In the genomic region with DNA sequence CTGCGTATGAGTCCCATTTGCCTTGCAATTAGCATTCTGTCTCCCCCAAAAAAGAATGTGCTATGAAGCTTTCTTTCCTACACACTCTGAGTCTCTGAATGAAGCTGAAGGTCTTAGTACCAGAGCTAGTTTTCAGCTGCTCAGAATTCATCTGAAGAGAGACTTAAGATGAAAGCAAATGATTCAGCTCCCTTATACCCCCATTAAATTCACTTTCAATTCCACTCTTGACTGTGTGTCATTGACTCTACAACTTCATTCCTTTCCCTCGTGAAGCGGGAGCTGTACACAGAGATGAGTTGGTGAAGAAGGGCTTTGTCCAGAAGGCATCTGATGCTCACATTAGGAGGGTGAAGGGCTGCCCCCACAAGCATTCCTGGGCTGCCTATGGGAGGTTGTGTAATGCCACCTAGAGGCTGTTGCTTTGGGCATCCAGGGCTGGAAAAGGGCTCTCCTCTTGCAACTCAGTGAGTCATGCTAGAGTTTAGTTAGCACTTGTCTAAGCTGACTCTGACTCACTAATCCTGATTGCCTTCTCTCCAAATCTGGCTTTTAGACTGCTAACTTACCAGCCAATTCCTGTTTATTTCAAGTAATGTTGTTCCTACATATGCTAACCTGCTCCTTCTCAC, we compare ENCODE assay signal across 10 cellular contexts. TPM values are rescaled to one million over a fixed set of nuclear protein-coding genes. Genes with fewer than 3 reads are reported as not detected.
A peak's percentile ranks its signal among the peaks of the same experiment; 100 is the strongest.
DNase-seq lines count a peak whose midpoint lies in the region; ATAC-seq and TF ChIP-seq lines count a peak whose summit lies in the region.
"Had no signal": no experiment of that assay in that cellular context is flagged by ENCODE, and none has a peak within 500 bp of the region (broad histone marks: within the 10 kb centered on the region; RNA-seq: fewer than 3 reads in every experiment).

No MANE protein-coding gene starts in this region.

- H2AK5ac ChIP-seq in mesenchymal stem cell (ENCODE audit: low read length, severe bottlenecking), result no peak overlapping the region

- peak; percentile 42 to 56 for ATAC-seq in stimulated activated naive B cell treated with anti-CD40 and anti-IgM and Interleukin-4, amounts not matched to agents 10 μg/mL and 1 μg/mL and 100 μg/mL, for 72 hours (replicated peaks)

- no peak overlapping the region for H3K14ac ChIP-seq in mesenchymal stem cell (ENCODE audit: low read length in 2 of 2)

- H4K8ac ChIP-seq in mesenchymal stem cell (ENCODE audit: low read length), result no peak overlapping the region

- peaks cover 14% of the 10 kb centered on the region in 2 donors for H3K4me1 Mint-ChIP-seq in stimulated activated naive B cell treated with anti-CD40 and anti-IgM and Interleukin-4, amounts not matched to agents 10 μg/mL and 1 μg/mL and 100 μg/mL, for 72 hours
- H3K4me1 Mint-ChIP-seq: natural killer cell had no signal

- H3K23ac ChIP-seq in mesenchymal stem cell (ENCODE audit: low read length in 2 of 2), result no peak overlapping the region

- H4K20me1 ChIP-seq in fibroblast of lung (ENCODE audit: control insufficient read depth, extremely low read depth, insufficient read depth, low read length), result no peaks in the 10 kb centered on the region

- no peak overlapping the region for H2BK5ac ChIP-seq in mesenchymal stem cell (ENCODE audit: low read depth, low read length, poor library complexity, severe bottlenecking)

- no peaks in the 10 kb centered on the region for H3K79me1 ChIP-seq in mesenchymal stem cell (replicated peaks; ENCODE audit: low read length, poor library complexity, severe bottlenecking)

- no peak overlapping the region for H3K4me3 Mint-ChIP-seq in stimulated activated naive B cell treated with anti-CD40 and anti-IgM and Interleukin-4, amounts not matched to agents 10 μg/mL and 1 μg/mL and 100 μg/mL, for 72 hours
- H3K4me3 Mint-ChIP-seq: natural killer cell had no signal

- no peak overlapping the region for H3K27ac Mint-ChIP-seq in stimulated activated naive B cell treated with anti-CD40 and anti-IgM and Interleukin-4, amounts not matched to agents 10 μg/mL and 1 μg/mL and 100 μg/mL, for 72 hours
- H3K27ac Mint-ChIP-seq: natural killer cell had no signal

- peaks cover 66 to 67% of the 10 kb centered on the region in 2 donors for H3K27me3 Mint-ChIP-seq in stimulated activated naive B cell treated with anti-CD40 and anti-IgM and Interleukin-4, amounts not matched to agents 10 μg/mL and 1 μg/mL and 100 μg/mL, for 72 hours

- TF ChIP-seq CTCF in fibroblast of lung (conservative IDR thresholded peaks at IDR 0.05 in 1 of 2, IDR thresholded peaks at IDR 0.05 in 1 of 2; ENCODE audit: low read depth in 1 of 2, low read length in 2 of 2), result peak in 1 of 2 donors; percentile 19

- H2BK12ac ChIP-seq in mesenchymal stem cell (ENCODE audit: low read length in 2 of 2), result no peak overlapping the region

- 52% methylated on average over 3 of the region's 3 CpGs for WGBS in mesenchymal stem cell

- H3K4me2 ChIP-seq in fibroblast of lung (ENCODE audit: extremely low read depth, insufficient read depth, low read length) (no peak overlapping the region), mesenchymal stem cell (ENCODE audit: low read length, poor library complexity, severe bottlenecking) (no peak overlapping the region)

- H3K9me3 ChIP-seq in NT2/D1 (ENCODE audit: insufficient read depth, low read length) (no peaks in the 10 kb centered on the region), fibroblast of lung (ENCODE audit: control insufficient read depth, insufficient read depth, low read depth, low read length) (no peaks in the 10 kb centered on the region), mesenchymal stem cell (ENCODE audit: control insufficient read depth, low read length) (no peaks in the 10 kb centered on the region)

- H3K36me3 ChIP-seq in NT2/D1 (ENCODE audit: insufficient read depth, insufficient read length, low read length) (no peaks in the 10 kb centered on the region), fibroblast of lung (ENCODE audit: control insufficient read depth, insufficient read depth, low read length) (no peaks in the 10 kb centered on the region), mesenchymal stem cell (ENCODE audit: control insufficient read depth in 1 of 2, insufficient read depth in 2 of 2, low read depth in 1 of 2, low read length in 2 of 2) (no peaks in the 10 kb centered on the region)

- no peak overlapping the region for H2BK15ac ChIP-seq in mesenchymal stem cell (ENCODE audit: low read depth, poor library complexity, severe bottlenecking)

- no peaks in the 10 kb centered on the region for H3K27me3 ChIP-seq in NT2/D1 (ENCODE audit: insufficient read depth, insufficient read length)
- no peaks in the 10 kb centered on the region for H3K27me3 ChIP-seq in fibroblast of lung (ENCODE audit: control insufficient read depth, insufficient read depth, low read length)
- H3K27me3 ChIP-seq in mesenchymal stem cell (ENCODE audit: control insufficient read depth in 1 of 2, insufficient read depth in 1 of 2, low read length in 2 of 2), result no peaks in the 10 kb centered on the region

- H3K18ac ChIP-seq in mesenchymal stem cell (ENCODE audit: low read depth in 1 of 2, low read length in 2 of 2), result no peak overlapping the region

- no peak overlapping the region for H2BK120ac ChIP-seq in mesenchymal stem cell (ENCODE audit: low read depth, low read length)

- DNase-seq in NCI-H2196 (lab: John Stamatoyannopoulos, UW; ENCODE audit: unreplicated experiment), result peak; percentile 6
- DNase-seq in NCI-H2196 treated with DMSO at 0.1 percent for 48 hours (lab: John Stamatoyannopoulos, UW; ENCODE audit: unreplicated experiment), result no peak
- DNase-seq in NT2/D1 (ENCODE audit: low read depth, low spot score), result peak; percentile 69
- peak; percentile 17 to 59 for DNase-seq in fibroblast of lung (ENCODE audit: low read depth in 2 of 2)
- no peak for DNase-seq in stimulated activated naive B cell treated with anti-CD40 and anti-IgM and Interleukin-4, amounts not matched to agents 10 μg/mL and 1 μg/mL and 100 μg/mL, for 72 hours
- no peak for DNase-seq in mesenchymal stem cell
- DNase-seq in NCI-H748 treated with DMSO at 0.1 percent for 48 hours (lab: John Stamatoyannopoulos, UW), result no peak
- DNase-seq in NCI-H2029 treated with DMSO at 0.1 percent for 48 hours (lab: John Stamatoyannopoulos, UW), result no peak
- DNase-seq: activated naive CD4-positive, alpha-beta T cell treated with anti-CD3 and anti-CD28 coated beads, Interleukin-2, amount 50 U/mL, for 16 hours; natural killer cell had no signal

- H3K27ac ChIP-seq in fibroblast of lung (ENCODE audit: insufficient read depth, low read length) (no peak overlapping the region), mesenchymal stem cell (ENCODE audit: low read length, poor library complexity, severe bottlenecking) (no peak overlapping the region)

- H3K4me1 ChIP-seq in NT2/D1 (ENCODE audit: insufficient read depth, insufficient read length) (peaks cover 2% of the 10 kb centered on the region), fibroblast of lung (ENCODE audit: control insufficient read depth, extremely low read depth, insufficient read depth, low read length) (no peaks in the 10 kb centered on the region), mesenchymal stem cell (ENCODE audit: control insufficient read depth, insufficient read depth, low read depth, low read length) (no peaks in the 10 kb centered on the region)

- no peak overlapping the region for H3K4me3 ChIP-seq in NT2/D1 (ENCODE audit: insufficient read length, low read depth)
- H3K4me3 ChIP-seq in fibroblast of lung (replicated peaks in 1 of 4; ENCODE audit: control extremely low read depth in 1 of 4, insufficient read depth in 1 of 4, low read depth in 3 of 4, low read length in 4 of 4), result no peak overlapping the region
- no peak overlapping the region for H3K4me3 ChIP-seq in mesenchymal stem cell (ENCODE audit: insufficient read depth in 1 of 2, low read depth in 1 of 2, low read length in 2 of 2)

- H2AFZ ChIP-seq in fibroblast of lung (ENCODE audit: low read length) (no peak overlapping the region), mesenchymal stem cell (ENCODE audit: low read depth, low read length) (no peak overlapping the region)

- peaks cover 4 to 7% of the 10 kb centered on the region in 2 donors for H3K9me3 Mint-ChIP-seq in stimulated activated naive B cell treated with anti-CD40 and anti-IgM and Interleukin-4, amounts not matched to agents 10 μg/mL and 1 μg/mL and 100 μg/mL, for 72 hours
- H3K9me3 Mint-ChIP-seq: natural killer cell had no signal

- peaks cover 0 to 2% of the 10 kb centered on the region in 2 donors for H3K36me3 Mint-ChIP-seq in stimulated activated naive B cell treated with anti-CD40 and anti-IgM and Interleukin-4, amounts not matched to agents 10 μg/mL and 1 μg/mL and 100 μg/mL, for 72 hours
- H3K36me3 Mint-ChIP-seq: natural killer cell had no signal

- no peak overlapping the region for H4K91ac ChIP-seq in mesenchymal stem cell (ENCODE audit: low read length)

- no peak overlapping the region for H3K9ac ChIP-seq in NT2/D1 (ENCODE audit: insufficient read length, low read depth)
- no peak overlapping the region for H3K9ac ChIP-seq in fibroblast of lung (ENCODE audit: insufficient read depth, low read length)
- H3K9ac ChIP-seq in mesenchymal stem cell (ENCODE audit: low read length), result no peak overlapping the region

- no peaks in the 10 kb centered on the region for H3K79me2 ChIP-seq in fibroblast of lung (ENCODE audit: control insufficient read depth, insufficient read depth, low read length)

- no peak overlapping the region for H3K4ac ChIP-seq in mesenchymal stem cell (ENCODE audit: low read depth in 1 of 2, low read length in 2 of 2)

RNA-seq across cellular contexts. Expression of gene SPRR1B, which starts 1.8 kb away (rescaled TPM):
- total RNA-seq in fibroblast of lung, result not detected in 2 replicates
- polyA plus RNA-seq in fibroblast of lung, result not detected in 2 replicates
- not detected in 2 replicates for polyA plus RNA-seq in fibroblast of lung (2012)
- not detected in 2 replicates for polyA minus RNA-seq in fibroblast of lung (ENCODE audit: low replicate concordance)
- not detected for polyA plus RNA-seq in mesenchymal stem cell (2013, experiment 1 of 2)
- polyA plus RNA-seq in mesenchymal stem cell (2013, experiment 2 of 2), result not detected
- total RNA-seq: natural killer cell had no signal

RNA-seq across cellular contexts. Expression of gene SPRR2D, which starts 8.1 kb away (rescaled TPM):
- total RNA-seq in fibroblast of lung, result not detected in 2 replicates
- not detected in 2 replicates for polyA plus RNA-seq in fibroblast of lung
- not detected in 2 replicates for polyA plus RNA-seq in fibroblast of lung (2012)
- polyA minus RNA-seq in fibroblast of lung (ENCODE audit: low replicate concordance), result not detected in 2 replicates
- not detected for polyA plus RNA-seq in mesenchymal stem cell (2013, experiment 1 of 2)
- not detected for polyA plus RNA-seq in mesenchymal stem cell (2013, experiment 2 of 2)
- total RNA-seq: natural killer cell had no signal

RNA-seq across cellular contexts. Expression of gene SPRR2A, which starts 24.5 kb away (rescaled TPM):
- total RNA-seq in fibroblast of lung, result not detected in 2 replicates
- not detected in 2 replicates for polyA plus RNA-seq in fibroblast of lung
- not detected in 2 replicates for polyA plus RNA-seq in fibroblast of lung (2012)
- polyA minus RNA-seq in fibroblast of lung (ENCODE audit: low replicate concordance), result not detected in 2 replicates
- not detected for polyA plus RNA-seq in mesenchymal stem cell (2013, experiment 1 of 2)
- polyA plus RNA-seq in mesenchymal stem cell (2013, experiment 2 of 2), result not detected
- total RNA-seq: natural killer cell had no signal

RNA-seq across cellular contexts. Expression of gene SPRR3, which starts 31.2 kb away (rescaled TPM):
- not detected in 2 replicates for total RNA-seq in fibroblast of lung
- polyA plus RNA-seq in fibroblast of lung, result not detected in 2 replicates
- not detected in 2 replicates for polyA plus RNA-seq in fibroblast of lung (2012)
- polyA minus RNA-seq in fibroblast of lung (ENCODE audit: low replicate concordance), result not detected in 2 replicates
- polyA plus RNA-seq in mesenchymal stem cell (2013, experiment 1 of 2), result not detected
- polyA plus RNA-seq in mesenchymal stem cell (2013, experiment 2 of 2), result not detected
- total RNA-seq: natural killer cell had no signal

RNA-seq across cellular contexts. Expression of gene SPRR2B, which starts 38.6 kb away (rescaled TPM):
- total RNA-seq in fibroblast of lung, result not detected in 2 replicates
- polyA plus RNA-seq in fibroblast of lung, result not detected in 2 replicates
- polyA plus RNA-seq in fibroblast of lung (2012), result not detected in 2 replicates
- not detected in 2 replicates for polyA minus RNA-seq in fibroblast of lung (ENCODE audit: low replicate concordance)
- polyA plus RNA-seq in mesenchymal stem cell (2013, experiment 1 of 2), result not detected
- polyA plus RNA-seq in mesenchymal stem cell (2013, experiment 2 of 2), result not detected
- total RNA-seq: natural killer cell had no signal

Comparison
In these comparisons a context has a peak if more than half of its experiments do, and no peak if none do; other contexts are left out.
1. DNase-seq: peak in NCI-H2196 (single experiment), NT2/D1 (single experiment) and fibroblast of lung (2 of 2); none in NCI-H2196 treated with DMSO at 0.1 percent for 48 hours (single experiment), stimulated activated naive B cell treated with anti-CD40 and anti-IgM and Interleukin-4, amounts not matched to agents 10 μg/mL and 1 μg/mL and 100 μg/mL, for 72 hours (single experiment), mesenchymal stem cell (single experiment), NCI-H748 treated with DMSO at 0.1 percent for 48 hours (single experiment) and NCI-H2029 treated with DMSO at 0.1 percent for 48 hours (single experiment).